In the genomic region with DNA sequence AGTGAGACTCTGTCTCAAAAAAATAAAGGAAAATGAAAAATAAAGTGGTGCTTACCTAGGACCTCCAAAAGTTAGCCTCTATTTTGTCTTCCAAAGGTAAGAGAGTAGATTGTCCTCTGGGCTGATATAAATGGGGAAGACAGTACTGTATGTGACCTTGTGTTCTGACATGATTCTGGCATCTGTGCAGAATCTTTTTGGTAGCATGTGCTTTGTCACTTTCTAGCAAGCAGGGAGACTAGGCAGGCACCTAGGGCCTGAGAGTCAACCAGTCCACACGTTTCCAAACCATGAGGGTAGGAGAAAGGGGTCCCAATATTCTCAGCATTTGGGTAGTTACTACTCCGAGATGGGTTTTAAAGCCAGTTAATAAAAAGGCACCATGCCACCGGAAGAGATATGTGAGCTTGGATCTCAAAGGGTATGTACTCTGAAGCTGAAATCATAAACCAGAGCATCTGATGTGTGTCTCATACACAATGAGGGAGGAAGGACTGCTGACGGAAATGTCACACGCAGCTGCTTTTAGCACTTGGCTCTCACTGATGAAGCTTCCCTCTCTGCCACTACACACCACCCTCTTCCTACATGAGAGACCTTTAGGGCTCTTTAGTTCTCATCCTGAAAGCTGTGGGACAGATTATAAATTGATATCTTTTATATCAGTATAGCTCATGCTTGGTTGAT, we compare ENCODE assay signal across 1 cellular context.
TF ChIP-seq lines count a peak whose summit lies in the region.

No MANE protein-coding gene starts in this region.

TF ChIP-seq in GM12878, 131 proteins besides CTCF, POLR2A, EP300 and RAD21:
- TF ChIP-seq BMI1 (IDR thresholded peaks at IDR 0.05; ENCODE audit: borderline replicate concordance) (no peak), NR2C1 (IDR thresholded peaks at IDR 0.05) (no peak), ZNF384 (IDR thresholded peaks at IDR 0.05; ENCODE audit: borderline replicate concordance, low read depth, low read length) (no peak), WRNIP1 (IDR thresholded peaks at IDR 0.05; ENCODE audit: borderline replicate concordance, low read depth, low read length) (no peak), STAT3 (IDR thresholded peaks at IDR 0.05; ENCODE audit: low read depth, low read length) (no peak), LARP7 (IDR thresholded peaks at IDR 0.05) (no peak)
- TF ChIP-seq, protein P1, sequence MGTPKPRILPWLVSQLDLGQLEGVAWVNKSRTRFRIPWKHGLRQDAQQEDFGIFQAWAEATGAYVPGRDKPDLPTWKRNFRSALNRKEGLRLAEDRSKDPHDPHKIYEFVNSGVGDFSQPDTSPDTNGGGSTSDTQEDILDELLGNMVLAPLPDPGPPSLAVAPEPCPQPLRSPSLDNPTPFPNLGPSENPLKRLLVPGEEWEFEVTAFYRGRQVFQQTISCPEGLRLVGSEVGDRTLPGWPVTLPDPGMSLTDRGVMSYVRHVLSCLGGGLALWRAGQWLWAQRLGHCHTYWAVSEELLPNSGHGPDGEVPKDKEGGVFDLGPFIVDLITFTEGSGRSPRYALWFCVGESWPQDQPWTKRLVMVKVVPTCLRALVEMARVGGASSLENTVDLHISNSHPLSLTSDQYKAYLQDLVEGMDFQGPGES (IDR thresholded peaks at IDR 0.05) = no peak
